9 cellular contexts compared by ENCODE assay signal in the genomic region with DNA sequence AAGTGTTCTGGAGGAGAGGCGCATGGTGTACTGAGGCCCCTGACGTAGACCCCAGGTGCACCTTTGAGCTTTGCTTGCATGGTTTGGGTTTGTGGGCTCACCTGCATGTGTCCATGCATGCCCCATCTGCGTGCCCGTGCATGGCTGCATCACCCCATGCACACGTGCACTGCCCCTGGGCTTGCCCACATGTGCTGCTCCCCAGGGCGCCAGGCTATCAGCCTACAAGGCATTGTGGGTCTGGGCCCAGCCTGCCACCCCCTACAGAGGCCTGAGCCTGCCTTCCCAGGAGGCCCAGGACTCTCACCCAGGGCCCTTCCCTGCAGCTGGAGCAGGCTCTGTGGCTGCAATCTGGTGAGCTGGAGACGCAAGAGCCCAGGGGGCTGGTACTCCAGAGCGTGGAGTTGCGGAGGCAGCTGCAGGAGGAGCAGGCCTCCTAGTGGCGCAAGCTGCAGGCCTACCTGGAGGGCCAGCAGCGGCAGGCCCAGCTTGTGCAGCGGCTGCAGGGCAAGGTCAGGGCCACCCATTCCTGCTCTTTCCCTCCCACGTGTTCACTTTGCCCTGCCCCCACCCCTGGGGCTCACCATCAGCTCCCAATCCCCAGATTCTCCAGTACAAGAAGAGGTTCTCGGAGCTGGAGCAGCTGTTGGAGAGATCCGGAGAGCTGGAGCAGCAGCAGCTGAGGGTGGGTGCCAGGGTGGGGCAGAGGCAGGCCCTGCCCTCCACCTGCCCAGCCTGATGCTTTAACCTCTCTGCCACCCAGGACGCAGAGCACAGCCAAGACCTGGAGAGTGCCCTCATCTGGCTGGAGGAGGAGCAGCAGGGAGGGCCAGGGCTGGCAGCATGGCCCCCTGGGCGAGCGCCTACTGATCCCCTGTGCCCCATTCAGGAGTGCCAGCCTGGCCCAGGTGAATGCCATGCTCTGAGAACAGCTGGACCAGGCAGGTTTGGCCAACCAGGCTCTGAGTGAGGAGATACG. TPM values are rescaled to one million over a fixed set of nuclear protein-coding genes. Genes with fewer than 3 reads are reported as not detected.
DNase-seq lines count a peak whose midpoint lies in the region; ATAC-seq, FAIRE-seq and TF ChIP-seq lines count a peak whose summit lies in the region.
"Not testable (repeated sequence)": the region's sequence is repeated elsewhere in the genome, so short reads cannot be mapped to it uniquely, and the experiment has no call there.
"Had no signal": no experiment of that assay in that cellular context is flagged by ENCODE, and none has a peak within 500 bp of the region (broad histone marks: within the 10 kb centered on the region; RNA-seq: fewer than 3 reads in every experiment).

No MANE protein-coding gene starts in this region.

- H3K4me2 ChIP-seq in DND-41 (ENCODE audit: insufficient read depth, low read length); PC-3 (ENCODE audit: low read length); GM12878 (ENCODE audit: control insufficient read depth, insufficient read depth): not testable (repeated sequence)

- in situ Hi-C loops in GM12878 (cut with MboI): not testable (repeated sequence)

- TF ChIP-seq EP300 in GM12878 (IDR thresholded peaks at IDR 0.05; ENCODE audit: borderline replicate concordance in 1 of 2, control insufficient read depth in 1 of 2, low read depth in 2 of 2, low read length in 2 of 2); upper lobe of left lung (IDR thresholded peaks at IDR 0.05): not testable (repeated sequence)

- not testable (repeated sequence) for H3K9me2 ChIP-seq in PC-3 (replicated peaks; ENCODE audit: low read length)

- H3K4me1 ChIP-seq in DND-41 (ENCODE audit: insufficient read depth, low read length); PC-3 (ENCODE audit: insufficient read depth, low read length); GM12878 (ENCODE audit: control insufficient read depth, insufficient read depth, low read length); heart right ventricle; lower lobe of right lung; pancreas; upper lobe of left lung: not testable (repeated sequence)

- ATAC-seq in DND-41 (ENCODE audit: insufficient read depth, low read depth) (peak; percentile 85), PC-3 (peak; percentile 78), GM12878 (peak; percentile 96), heart right ventricle (peak in 7 of 8 donors; percentile 25 to 82 (median 51)), lower lobe of right lung (peak; percentile 82 to 84), pancreas (peak; percentile 96 to 98 (median 96)), upper lobe of left lung (ENCODE audit: low FRiP score in 2 of 2) (peak; percentile 61 to 86)
- ATAC-seq in activated CD8-positive, alpha-beta T cell treated with anti-CD3 and anti-CD28 coated beads for 36 hours: peak; percentile 88

- H3K9ac ChIP-seq in DND-41 (ENCODE audit: low read depth, low read length); PC-3 (ENCODE audit: low read length); GM12878 (ENCODE audit: control insufficient read depth, insufficient read depth, low read length): not testable (repeated sequence)

- not testable (repeated sequence) for TF ChIP-seq RAD21 in GM12878 (IDR thresholded peaks at IDR 0.05; ENCODE audit: insufficient read depth, low read depth, low read length)

- POLR2A ChIA-PET in PC-3 (lab: Charles Lee; ENCODE audit: unreplicated experiment); activated CD8-positive, alpha-beta T cell treated with anti-CD3 and anti-CD28 coated beads for 36 hours (lab: Charles Lee); GM12878 (lab: Charles Lee): not testable (repeated sequence)

- not testable (repeated sequence) for FAIRE-seq in GM12878 (lab: Jason Lieb, UNC); pancreas (lab: Jason Lieb, UNC)

- not testable (repeated sequence) for H3K36me3 ChIP-seq in DND-41 (ENCODE audit: insufficient read depth, low read length); PC-3 (ENCODE audit: low read depth, low read length); GM12878 (ENCODE audit: control insufficient read depth in 2 of 2, insufficient read depth in 2 of 2, low read length in 1 of 2); heart right ventricle; lower lobe of right lung; pancreas; upper lobe of left lung

- not testable (repeated sequence) for H3K27me3 Mint-ChIP-seq in activated CD8-positive, alpha-beta T cell treated with anti-CD3 and anti-CD28 coated beads for 36 hours

- WGBS in GM12878 (ENCODE audit: insufficient coverage, insufficient replicate concordance, low lambda C conversion rate, missing lambda C conversion rate): 13% methylated on average over 5 of the region's 19 CpGs
- WGBS in heart right ventricle, 2 donors: 81 to 100% methylated on average over 2 to 4 of the region's 19 CpGs
- WGBS in pancreas, 2 donors: 0 to 38% methylated on average over 1 to 4 of the region's 19 CpGs
- WGBS in upper lobe of left lung, 2 donors: 77% methylated on average over 3 of the region's 19 CpGs; no CpG with 5 or more reads in 1 of the 2 donors

- not testable (repeated sequence) for H3K27ac Mint-ChIP-seq in activated CD8-positive, alpha-beta T cell treated with anti-CD3 and anti-CD28 coated beads for 36 hours

- not testable (repeated sequence) for TF ChIP-seq POLR2A in GM12878 (IDR thresholded peaks at IDR 0.05; ENCODE audit: low read depth, low read length); upper lobe of left lung (IDR thresholded peaks at IDR 0.05)

- not testable (repeated sequence) for H3K9me3 Mint-ChIP-seq in activated CD8-positive, alpha-beta T cell treated with anti-CD3 and anti-CD28 coated beads for 36 hours

- not testable (repeated sequence) for H3K27ac ChIP-seq in DND-41 (ENCODE audit: low read length); PC-3 (ENCODE audit: low read length); GM12878 (ENCODE audit: control insufficient read depth, insufficient read depth); heart right ventricle; lower lobe of right lung; pancreas; upper lobe of left lung

- H3K4me3 ChIP-seq in DND-41 (ENCODE audit: low read depth in 1 of 2, low read length in 2 of 2); PC-3 (ENCODE audit: low read length); GM12878; heart right ventricle; lower lobe of right lung; pancreas; upper lobe of left lung: not testable (repeated sequence)

- CTCF ChIA-PET in PC-3 (lab: Charles Lee); activated CD8-positive, alpha-beta T cell treated with anti-CD3 and anti-CD28 coated beads for 36 hours (lab: Charles Lee); GM12878 (lab: Yijun Ruan, JAX): not testable (repeated sequence)

- H3K4me1 Mint-ChIP-seq in activated CD8-positive, alpha-beta T cell treated with anti-CD3 and anti-CD28 coated beads for 36 hours (ENCODE audit: low read depth): not testable (repeated sequence)

- intact Hi-C loops in PC-3 (cut with micrococcal nuclease); activated CD8-positive, alpha-beta T cell treated with anti-CD3 and anti-CD28 coated beads for 36 hours (cut with micrococcal nuclease); GM12878 (cut with micrococcal nuclease; ENCODE audit: unreplicated experiment); heart right ventricle (cut with DNase I); lower lobe of right lung (cut with DNase I); pancreas (cut with DNase I): not testable (repeated sequence)

- H4K20me1 ChIP-seq in DND-41 (ENCODE audit: insufficient read depth, low read length); PC-3 (ENCODE audit: low read length); GM12878 (ENCODE audit: control insufficient read depth, insufficient read depth): not testable (repeated sequence)

- not testable (repeated sequence) for H3F3A ChIP-seq in PC-3 (ENCODE audit: low read length, unreplicated experiment)

- not testable (repeated sequence) for TF ChIP-seq CTCF in DND-41 (IDR thresholded peaks at IDR 0.05; ENCODE audit: borderline replicate concordance, extremely low read depth, low read length, poor library complexity, severe bottlenecking); PC-3 (conservative IDR thresholded peaks at IDR 0.05; ENCODE audit: low read depth, low read length); activated CD8-positive, alpha-beta T cell treated with anti-CD3 and anti-CD28 coated beads for 36 hours (IDR thresholded peaks at IDR 0.05); GM12878 (IDR thresholded peaks at IDR 0.05 in 2 of 3, conservative IDR thresholded peaks at IDR 0.05 in 1 of 3; ENCODE audit: control insufficient read depth in 2 of 3, extremely low read depth in 1 of 3, insufficient read depth in 1 of 3, low read depth in 3 of 3, low read length in 3 of 3); heart right ventricle (IDR thresholded peaks at IDR 0.05); lower lobe of right lung (IDR thresholded peaks at IDR 0.05); pancreas (IDR thresholded peaks at IDR 0.05); upper lobe of left lung (IDR thresholded peaks at IDR 0.05)

- H2AFZ ChIP-seq in DND-41 (ENCODE audit: low read depth, low read length); PC-3 (ENCODE audit: low read length); GM12878 (ENCODE audit: control insufficient read depth, low read depth, low read length): not testable (repeated sequence)

- H3K4me3 Mint-ChIP-seq in activated CD8-positive, alpha-beta T cell treated with anti-CD3 and anti-CD28 coated beads for 36 hours: not testable (repeated sequence)

- RAD21 ChIA-PET in GM12878 (lab: Charles Lee; ENCODE audit: unreplicated experiment): not testable (repeated sequence)

- not testable (repeated sequence) for H3K36me3 Mint-ChIP-seq in activated CD8-positive, alpha-beta T cell treated with anti-CD3 and anti-CD28 coated beads for 36 hours (ENCODE audit: low read depth)

- DNase-seq in DND-41; PC-3; activated CD8-positive, alpha-beta T cell treated with anti-CD3 and anti-CD28 coated beads for 36 hours; GM12878 (ENCODE audit: low read depth, low spot score); heart right ventricle; lower lobe of right lung; pancreas; upper lobe of left lung: not testable (repeated sequence)

- H3K79me2 ChIP-seq in DND-41 (ENCODE audit: insufficient read depth, low read length); PC-3 (ENCODE audit: low read length); GM12878 (ENCODE audit: control insufficient read depth, insufficient read depth, low read length): not testable (repeated sequence)

- not testable (repeated sequence) for H3K27me3 ChIP-seq in DND-41 (ENCODE audit: insufficient read depth, low read length, poor library complexity); PC-3 (ENCODE audit: low read length); GM12878 (replicated peaks in 1 of 2; ENCODE audit: control insufficient read depth in 2 of 2, insufficient read depth in 2 of 2, low read length in 1 of 2); heart right ventricle; lower lobe of right lung (ENCODE audit: low read depth); pancreas; upper lobe of left lung

- not testable (repeated sequence) for H3K9me3 ChIP-seq in DND-41 (ENCODE audit: insufficient read depth, low read length, severe bottlenecking); PC-3 (ENCODE audit: low read length); GM12878 (replicated peaks; ENCODE audit: control insufficient read depth, insufficient read depth, low read length); heart right ventricle; lower lobe of right lung; pancreas; upper lobe of left lung

- SMC1A ChIA-PET in GM12878 (lab: Charles Lee; ENCODE audit: uncharacterized antibody, unreplicated experiment): not testable (repeated sequence)

- BruUV-seq in PC-3 (replicated peaks; lab: Mats Ljungman, UMichigan); GM12878 (replicated peaks; lab: Mats Ljungman, UMichigan): not testable (repeated sequence)

RNA-seq across cellular contexts. Expression of gene RNU1-4, which starts 9.9 kb away (rescaled TPM):
- total RNA-seq in PC-3 (2014; rRNA removed) (under 0.01 TPM in 2 replicates), GM12878 (2014; rRNA removed) (under 0.01 TPM in 2 replicates), GM12878 (2014; rRNA removed; fragmentation: Illumina TruSeq; extraction: Trizol) (20,946 and 25,634 TPM in 2 replicates), GM12878 (2021) (2,403 and 2,678 TPM in 2 replicates), heart right ventricle (1,000 to 10,000 TPM in 8 of 10 donors, 100 to 1,000 TPM in 2; 635 to 5,242 (median 1,949) TPM), lower lobe of right lung (6,803 TPM), pancreas (1,000 to 10,000 TPM in 4 of 6 donors, 100 to 1,000 TPM in 2; 687 to 5,169 (median 2,340) TPM), upper lobe of left lung (over 10,000 TPM in 1 of 6 donors, 1,000 to 10,000 TPM in 2, under 1 TPM in 3; under 0.01 to 14,413 (median 1,360) TPM)
- 1,000 to 10,000 TPM in 1 of 2 experiments, 100 to 1,000 TPM in 1; 820 to 1,043 TPM for total RNA-seq in activated CD8-positive, alpha-beta T cell treated with anti-CD3 and anti-CD28 coated beads for 36 hours
- total RNA-seq in GM12878 (2013; cell fraction: nucleolus; rRNA removed): under 0.01 TPM in 2 replicates
- polyA plus RNA-seq in GM12878 (2011; ENCODE audit: low read depth): not detected
- polyA plus RNA-seq in GM12878 (2011; rRNA removed) (82.4 and 113 TPM in 2 replicates), GM12878 (2014; fragmentation: Illumina TruSeq; extraction: Trizol) (not detected in 2 replicates), GM12878 (2014; fragmentation: Nextera tagmentation; extraction: Ambion mirVana) (1 to 10 TPM; 4.5 to 4.9 TPM), GM12878 (2014; rRNA removed) (not detected in 2 replicates), GM12878 (2016; fragmentation: Nextera tagmentation; extraction: Ambion mirVana) (1 to 10 TPM; 2.6 to 3.6 TPM), heart right ventricle (not detected), pancreas (not detected)
- polyA plus RNA-seq in GM12878 (2011; cell fraction: cytosol; rRNA removed): under 0.01 TPM in 1 of 2 replicates, not detected in the other
- polyA plus RNA-seq in GM12878 (2011; cell fraction: nucleus; rRNA removed): under 0.01 TPM in 2 replicates
- 66.2 TPM in 1 of 2 replicates, not detected in the other for polyA plus RNA-seq in GM12878 (2012)
- under 0.01 and 12,429 TPM in 2 replicates for polyA minus RNA-seq in GM12878 (2011; rRNA and poly(A)+ RNA removed)
- polyA minus RNA-seq in GM12878 (2011; cell fraction: cytosol; rRNA and poly(A)+ RNA removed): 90,580 and 95,504 TPM in 2 replicates
- polyA minus RNA-seq in GM12878 (2011; cell fraction: nucleus; rRNA and poly(A)+ RNA removed): 67,711 and 110,374 TPM in 2 replicates
- total RNA-seq: M059J had no signal
